In the genomic region with DNA sequence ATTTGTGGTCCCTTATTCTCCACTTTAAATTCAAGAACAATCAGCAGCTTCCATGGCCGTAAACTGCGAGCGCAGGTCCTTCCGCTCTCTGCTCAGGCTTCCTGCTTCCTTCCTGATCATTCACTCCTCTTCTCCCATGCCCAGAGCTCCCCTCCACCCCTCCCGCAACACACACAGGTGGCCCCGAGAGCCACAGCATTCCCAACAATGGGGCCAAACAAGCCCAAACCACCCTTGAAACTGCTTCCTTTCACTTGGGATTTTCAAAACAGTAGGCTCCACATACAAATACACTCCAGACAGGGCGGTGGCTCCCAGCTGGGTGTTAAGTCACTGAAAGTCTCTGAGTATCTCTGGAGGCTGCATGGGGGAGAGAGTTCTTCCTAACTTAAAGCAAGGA, we compare ENCODE assay signal across 21 cellular contexts. TPM values are rescaled to one million over a fixed set of nuclear protein-coding genes. Genes with fewer than 3 reads are reported as not detected.
DNase-seq lines count a peak whose midpoint lies in the region; ATAC-seq and TF ChIP-seq lines count a peak whose summit lies in the region.
"Had no signal": no experiment of that assay in that cellular context is flagged by ENCODE, and none has a peak within 500 bp of the region (broad histone marks: within the 10 kb centered on the region; RNA-seq: fewer than 3 reads in every experiment).

No MANE protein-coding gene starts in this region.

- peak overlapping the region; percentile 8 for H3K4me3 ChIP-seq in coronary artery
- H3K4me3 ChIP-seq: PC-9, SK-N-MC, uterus had no signal

- peaks cover 8% of the 10 kb centered on the region for H3K4me1 Mint-ChIP-seq in activated CD4-positive, alpha-beta T cell treated with anti-CD3 and anti-CD28 coated beads, Interleukin-2, amount 10 ng/mL, durations not matched to agents 7 days and 5 days
- peaks cover 8% of the 10 kb centered on the region for H3K4me1 Mint-ChIP-seq in activated CD4-positive, alpha-beta T cell treated with anti-CD3 and anti-CD28 coated beads, Interleukin-2, amount 10 ng/mL, durations not matched to agents 24 days and 14 days
- H3K4me1 Mint-ChIP-seq in immature natural killer cell: peaks cover 4 to 6% of the 10 kb centered on the region in 2 donors
- H3K4me1 Mint-ChIP-seq in stimulated activated naive B cell treated with anti-CD40 and anti-IgM and Interleukin-4, amounts not matched to agents 10 μg/mL and 1 μg/mL and 100 μg/mL, for 72 hours: peaks cover 7 to 14% of the 10 kb centered on the region in 2 donors
- peaks cover 6% of the 10 kb centered on the region for H3K4me1 Mint-ChIP-seq in stimulated activated memory B cell treated with anti-CD40 and anti-IgM and Interleukin-4, amounts not matched to agents 10 μg/mL and 1 μg/mL and 100 μg/mL, for 72 hours

- H3K4me3 Mint-ChIP-seq in activated CD4-positive, alpha-beta T cell treated with anti-CD3 and anti-CD28 coated beads, Interleukin-2, amount 10 ng/mL, durations not matched to agents 7 days and 5 days: peak overlapping the region; percentile 28
- H3K4me3 Mint-ChIP-seq in activated CD4-positive, alpha-beta T cell treated with anti-CD3 and anti-CD28 coated beads, Interleukin-2, amount 10 ng/mL, durations not matched to agents 24 days and 14 days: no peak overlapping the region
- H3K4me3 Mint-ChIP-seq in immature natural killer cell: peak overlapping the region in 4 of 5 donors; percentile 30 to 72 (median 48)
- H3K4me3 Mint-ChIP-seq in stimulated activated naive B cell treated with anti-CD40 and anti-IgM and Interleukin-4, amounts not matched to agents 10 μg/mL and 1 μg/mL and 100 μg/mL, for 72 hours: peak overlapping the region; percentile 74 to 76
- H3K4me3 Mint-ChIP-seq in stimulated activated memory B cell treated with anti-CD40 and anti-IgM and Interleukin-4, amounts not matched to agents 10 μg/mL and 1 μg/mL and 100 μg/mL, for 72 hours: no peak overlapping the region
- H3K4me3 Mint-ChIP-seq: activated T-helper 17 cell treated with anti-CD3 and anti-CD28 coated beads, Interleukin-2, amount 50 U/mL, for 72 hours; CD4-positive, alpha-beta memory T cell; HFFc6 had no signal

- POLR2A ChIA-PET in activated CD4-positive, alpha-beta T cell treated with anti-CD3 and anti-CD28 coated beads, Interleukin-2, amount 10 ng/mL, durations not matched to agents 7 days and 5 days (lab: Charles Lee): no interaction called here

- CTCF ChIA-PET in activated CD4-positive, alpha-beta T cell treated with anti-CD3 and anti-CD28 coated beads, Interleukin-2, amount 10 ng/mL, durations not matched to agents 7 days and 5 days (lab: Charles Lee): interaction anchor here (0.6 to 1.0 kb wide), 2 partner anchors 12 to 30 kb away, joined by 3 read pairs; no protein-coding TSS in a partner anchor

- intact Hi-C loops in activated CD4-positive, alpha-beta T cell treated with anti-CD3 and anti-CD28 coated beads, Interleukin-2, amount 10 ng/mL, durations not matched to agents 24 days and 14 days (cut with micrococcal nuclease): no loop called here

- peak in 1 of 2 donors; percentile 29 for ATAC-seq in stimulated activated naive B cell treated with anti-CD40 and anti-IgM and Interleukin-4, amounts not matched to agents 10 μg/mL and 1 μg/mL and 100 μg/mL, for 72 hours (replicated peaks)
- ATAC-seq in stimulated activated memory B cell treated with anti-CD40 and anti-IgM and Interleukin-4, amounts not matched to agents 10 μg/mL and 1 μg/mL and 100 μg/mL, for 72 hours: no peak
- ATAC-seq: activated T-helper 17 cell treated with anti-CD3 and anti-CD28 coated beads, Interleukin-2, amount 50 U/mL, for 72 hours had no signal

- no peak for TF ChIP-seq CTCF in coronary artery (IDR thresholded peaks at IDR 0.05)

- no peak for DNase-seq in activated CD4-positive, alpha-beta T cell treated with anti-CD3 and anti-CD28 coated beads, Interleukin-2, amount 10 ng/mL, durations not matched to agents 7 days and 5 days
- DNase-seq in activated CD4-positive, alpha-beta T cell treated with anti-CD3 and anti-CD28 coated beads, Interleukin-2, amount 10 ng/mL, durations not matched to agents 24 days and 14 days: no peak
- DNase-seq in coronary artery (ENCODE audit: low spot score) (no peak), immature natural killer cell (no peak), mesenteric fat pad (ENCODE audit: low spot score) (no peak)
- DNase-seq in stimulated activated naive B cell treated with anti-CD40 and anti-IgM and Interleukin-4, amounts not matched to agents 10 μg/mL and 1 μg/mL and 100 μg/mL, for 72 hours: no peak
- no peak for DNase-seq in activated CD4-positive, alpha-beta T cell treated with anti-CD3 and anti-CD28 coated beads, Interleukin-2, amount 50 U/mL, for 1 hour
- DNase-seq: activated CD8-positive, alpha-beta memory T cell treated with anti-CD3 and anti-CD28 coated beads for 24 hours; amygdala; CD4-positive, alpha-beta memory T cell; HFFc6; MV-4-11; NCI-H2107; NCI-H748 treated with DMSO at 0.1 percent for 48 hours; PC-9; small intestine; uterus had no signal

- no peaks in the 10 kb centered on the region for H3K9me3 Mint-ChIP-seq in activated CD4-positive, alpha-beta T cell treated with anti-CD3 and anti-CD28 coated beads, Interleukin-2, amount 10 ng/mL, durations not matched to agents 7 days and 5 days
- H3K9me3 Mint-ChIP-seq in activated CD4-positive, alpha-beta T cell treated with anti-CD3 and anti-CD28 coated beads, Interleukin-2, amount 10 ng/mL, durations not matched to agents 24 days and 14 days: no peaks in the 10 kb centered on the region
- H3K9me3 Mint-ChIP-seq in immature natural killer cell: no peaks in the 10 kb centered on the region
- no peaks in the 10 kb centered on the region for H3K9me3 Mint-ChIP-seq in stimulated activated naive B cell treated with anti-CD40 and anti-IgM and Interleukin-4, amounts not matched to agents 10 μg/mL and 1 μg/mL and 100 μg/mL, for 72 hours
- H3K9me3 Mint-ChIP-seq in stimulated activated memory B cell treated with anti-CD40 and anti-IgM and Interleukin-4, amounts not matched to agents 10 μg/mL and 1 μg/mL and 100 μg/mL, for 72 hours: no peaks in the 10 kb centered on the region
- H3K9me3 Mint-ChIP-seq: activated T-helper 17 cell treated with anti-CD3 and anti-CD28 coated beads, Interleukin-2, amount 50 U/mL, for 72 hours; CD4-positive, alpha-beta memory T cell; HFFc6 had no signal

- H3K27ac Mint-ChIP-seq in activated CD4-positive, alpha-beta T cell treated with anti-CD3 and anti-CD28 coated beads, Interleukin-2, amount 10 ng/mL, durations not matched to agents 7 days and 5 days: peak overlapping the region; percentile 10
- H3K27ac Mint-ChIP-seq in activated CD4-positive, alpha-beta T cell treated with anti-CD3 and anti-CD28 coated beads, Interleukin-2, amount 10 ng/mL, durations not matched to agents 24 days and 14 days: no peak overlapping the region
- H3K27ac Mint-ChIP-seq in immature natural killer cell: peak overlapping the region in 2 of 6 donors; percentile 13 to 50
- no peak overlapping the region for H3K27ac Mint-ChIP-seq in stimulated activated naive B cell treated with anti-CD40 and anti-IgM and Interleukin-4, amounts not matched to agents 10 μg/mL and 1 μg/mL and 100 μg/mL, for 72 hours
- H3K27ac Mint-ChIP-seq in stimulated activated memory B cell treated with anti-CD40 and anti-IgM and Interleukin-4, amounts not matched to agents 10 μg/mL and 1 μg/mL and 100 μg/mL, for 72 hours: no peak overlapping the region
- H3K27ac Mint-ChIP-seq: CD4-positive, alpha-beta memory T cell; HFFc6 had no signal

- no peaks in the 10 kb centered on the region for H3K27me3 Mint-ChIP-seq in activated CD4-positive, alpha-beta T cell treated with anti-CD3 and anti-CD28 coated beads, Interleukin-2, amount 10 ng/mL, durations not matched to agents 7 days and 5 days
- no peaks in the 10 kb centered on the region for H3K27me3 Mint-ChIP-seq in activated CD4-positive, alpha-beta T cell treated with anti-CD3 and anti-CD28 coated beads, Interleukin-2, amount 10 ng/mL, durations not matched to agents 24 days and 14 days
- H3K27me3 Mint-ChIP-seq in immature natural killer cell (ENCODE audit: low read depth in 3 of 3): peaks cover 0 to 3% (median 2%) of the 10 kb centered on the region in 3 donors
- peaks cover 10 to 14% of the 10 kb centered on the region in 2 donors for H3K27me3 Mint-ChIP-seq in stimulated activated naive B cell treated with anti-CD40 and anti-IgM and Interleukin-4, amounts not matched to agents 10 μg/mL and 1 μg/mL and 100 μg/mL, for 72 hours
- H3K27me3 Mint-ChIP-seq in stimulated activated memory B cell treated with anti-CD40 and anti-IgM and Interleukin-4, amounts not matched to agents 10 μg/mL and 1 μg/mL and 100 μg/mL, for 72 hours: no peaks in the 10 kb centered on the region
- H3K27me3 Mint-ChIP-seq: activated T-helper 17 cell treated with anti-CD3 and anti-CD28 coated beads, Interleukin-2, amount 50 U/mL, for 72 hours; CD4-positive, alpha-beta memory T cell had no signal

- no peaks in the 10 kb centered on the region for H3K36me3 Mint-ChIP-seq in activated CD4-positive, alpha-beta T cell treated with anti-CD3 and anti-CD28 coated beads, Interleukin-2, amount 10 ng/mL, durations not matched to agents 7 days and 5 days (ENCODE audit: low read depth)
- H3K36me3 Mint-ChIP-seq in activated CD4-positive, alpha-beta T cell treated with anti-CD3 and anti-CD28 coated beads, Interleukin-2, amount 10 ng/mL, durations not matched to agents 24 days and 14 days (ENCODE audit: low read depth): peaks cover 2% of the 10 kb centered on the region
- H3K36me3 Mint-ChIP-seq in immature natural killer cell: no peaks in the 10 kb centered on the region
- peaks cover 4 to 5% of the 10 kb centered on the region in 2 donors for H3K36me3 Mint-ChIP-seq in stimulated activated naive B cell treated with anti-CD40 and anti-IgM and Interleukin-4, amounts not matched to agents 10 μg/mL and 1 μg/mL and 100 μg/mL, for 72 hours
- no peaks in the 10 kb centered on the region for H3K36me3 Mint-ChIP-seq in stimulated activated memory B cell treated with anti-CD40 and anti-IgM and Interleukin-4, amounts not matched to agents 10 μg/mL and 1 μg/mL and 100 μg/mL, for 72 hours

- H3K27ac ChIP-seq in coronary artery: no peak overlapping the region
- H3K27ac ChIP-seq: parathyroid adenoma, PC-9, SK-N-MC, uterus had no signal

RNA-seq across cellular contexts. Expression of a gene that starts 11.4 kb away (rescaled TPM):
- 1 to 10 TPM; 5.0 to 5.5 TPM for total RNA-seq in activated CD4-positive, alpha-beta T cell treated with anti-CD3 and anti-CD28 coated beads, Interleukin-2, amount 10 ng/mL, durations not matched to agents 7 days and 5 days
- total RNA-seq in activated CD4-positive, alpha-beta T cell treated with anti-CD3 and anti-CD28 coated beads, Interleukin-2, amount 10 ng/mL, durations not matched to agents 24 days and 14 days: 20.2 and 20.3 TPM in 2 replicates
- polyA plus RNA-seq in immature natural killer cell: 1 to 10 TPM; 4.7 to 9.5 (median 8.8) TPM
- 181 TPM for total RNA-seq in mesenteric fat pad

RNA-seq across cellular contexts. Expression of a gene that starts 49.8 kb away (rescaled TPM):
- 10 to 100 TPM; 13.5 to 17.7 TPM for total RNA-seq in activated CD4-positive, alpha-beta T cell treated with anti-CD3 and anti-CD28 coated beads, Interleukin-2, amount 10 ng/mL, durations not matched to agents 7 days and 5 days
- 15.0 and 15.2 TPM in 2 replicates for total RNA-seq in activated CD4-positive, alpha-beta T cell treated with anti-CD3 and anti-CD28 coated beads, Interleukin-2, amount 10 ng/mL, durations not matched to agents 24 days and 14 days
- polyA plus RNA-seq in immature natural killer cell: 10 to 100 TPM; 19.6 to 28.5 (median 24.4) TPM
- total RNA-seq in mesenteric fat pad: 12.9 TPM

RNA-seq across cellular contexts. Expression of a gene that starts 50.0 kb away (rescaled TPM):
- total RNA-seq in activated CD4-positive, alpha-beta T cell treated with anti-CD3 and anti-CD28 coated beads, Interleukin-2, amount 10 ng/mL, durations not matched to agents 7 days and 5 days: 10 to 100 TPM; 35.4 to 39.2 TPM
- 22.7 and 23.8 TPM in 2 replicates for total RNA-seq in activated CD4-positive, alpha-beta T cell treated with anti-CD3 and anti-CD28 coated beads, Interleukin-2, amount 10 ng/mL, durations not matched to agents 24 days and 14 days
- 10 to 100 TPM; 11.5 to 23.5 (median 15.9) TPM for polyA plus RNA-seq in immature natural killer cell
- total RNA-seq in mesenteric fat pad: 16.1 TPM

Comparison
In these comparisons a context has a peak if more than half of its experiments do, and no peak if none do; other contexts are left out.
1. H3K4me3 Mint-ChIP-seq: peak in activated CD4-positive, alpha-beta T cell treated with anti-CD3 and anti-CD28 coated beads, Interleukin-2, amount 10 ng/mL, durations not matched to agents 7 days and 5 days (single experiment), immature natural killer cell (4 of 5) and stimulated activated naive B cell treated with anti-CD40 and anti-IgM and Interleukin-4, amounts not matched to agents 10 μg/mL and 1 μg/mL and 100 μg/mL, for 72 hours (2 of 2); none in activated CD4-positive, alpha-beta T cell treated with anti-CD3 and anti-CD28 coated beads, Interleukin-2, amount 10 ng/mL, durations not matched to agents 24 days and 14 days (single experiment) and stimulated activated memory B cell treated with anti-CD40 and anti-IgM and Interleukin-4, amounts not matched to agents 10 μg/mL and 1 μg/mL and 100 μg/mL, for 72 hours (single experiment).